In the genomic region with DNA sequence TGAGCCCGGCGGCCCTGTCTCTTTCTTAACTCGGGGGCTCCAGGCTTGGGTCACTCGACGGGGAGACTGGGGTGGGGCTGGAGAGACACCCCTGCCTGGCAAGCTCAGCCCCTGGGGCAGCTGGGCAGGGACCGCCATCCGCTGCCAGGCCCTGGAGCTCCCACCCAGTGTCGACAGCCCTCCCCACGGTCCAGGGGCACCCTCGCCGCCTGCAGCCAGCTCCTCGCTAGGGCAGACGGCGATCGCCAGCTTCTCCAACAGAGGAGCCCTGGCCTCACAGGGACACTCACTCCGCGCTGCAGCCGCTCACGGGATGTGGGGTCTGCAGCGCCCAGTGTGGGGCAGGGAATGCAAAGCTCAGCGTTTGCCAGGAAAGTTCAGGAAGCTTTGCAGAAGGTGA, we compare ENCODE assay signal across 1 cellular context.
TF ChIP-seq lines count a peak whose summit lies in the region.

No MANE protein-coding gene starts in this region.

TF ChIP-seq in IMR-90, 13 proteins besides CTCF, POLR2A, EP300 and RAD21:
- TF ChIP-seq RFX5 (IDR thresholded peaks at IDR 0.05; ENCODE audit: low read depth, low read length) (no peak), CEBPB (IDR thresholded peaks at IDR 0.05; ENCODE audit: low read depth, low read length) (no peak), MAFK (IDR thresholded peaks at IDR 0.05; ENCODE audit: low read depth, low read length) (no peak), ELK1 (IDR thresholded peaks at IDR 0.05; ENCODE audit: borderline replicate concordance, low read depth, low read length) (no peak), RCOR1 (IDR thresholded peaks at IDR 0.05; ENCODE audit: insufficient replicate concordance, low read length) (no peak), MAZ (IDR thresholded peaks at IDR 0.05; ENCODE audit: borderline replicate concordance, low read depth, low read length) (no peak), BHLHE40 (IDR thresholded peaks at IDR 0.05; ENCODE audit: low read depth, low read length) (no peak), SMC3 (IDR thresholded peaks at IDR 0.05; ENCODE audit: low read depth, low read length) (no peak), FOS (IDR thresholded peaks at IDR 0.05; ENCODE audit: low read depth, low read length) (no peak), MXI1 (IDR thresholded peaks at IDR 0.05; ENCODE audit: borderline replicate concordance, low read depth, low read length) (no peak), NFE2L2 (IDR thresholded peaks at IDR 0.05; ENCODE audit: low read depth, low read length) (no peak), CHD1 (IDR thresholded peaks at IDR 0.05; ENCODE audit: low read depth, low read length) (no peak)
- TF ChIP-seq, protein P1, sequence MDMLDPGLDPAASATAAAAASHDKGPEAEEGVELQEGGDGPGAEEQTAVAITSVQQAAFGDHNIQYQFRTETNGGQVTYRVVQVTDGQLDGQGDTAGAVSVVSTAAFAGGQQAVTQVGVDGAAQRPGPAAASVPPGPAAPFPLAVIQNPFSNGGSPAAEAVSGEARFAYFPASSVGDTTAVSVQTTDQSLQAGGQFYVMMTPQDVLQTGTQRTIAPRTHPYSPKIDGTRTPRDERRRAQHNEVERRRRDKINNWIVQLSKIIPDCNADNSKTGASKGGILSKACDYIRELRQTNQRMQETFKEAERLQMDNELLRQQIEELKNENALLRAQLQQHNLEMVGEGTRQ (IDR thresholded peaks at IDR 0.05; ENCODE audit: low read depth, low read length): no peak
